1 cellular context compared by ENCODE assay signal in genomic region chr5:123875444-123876264, GRCh38.
A peak's percentile ranks its signal among the peaks of the same experiment; 100 is the strongest.
TF ChIP-seq lines count a peak whose summit lies in the region.

No MANE protein-coding gene starts in this region.

TF ChIP-seq in GM23338, 12 proteins besides CTCF, POLR2A, EP300 and RAD21 (continued from another document):
- TF ChIP-seq ZNF462 (CRISPR knock-in tag; IDR thresholded peaks at IDR 0.05), result peak; percentile 63; the same call in 1 of the 2 replicates
- TF ChIP-seq ZNF331 (CRISPR knock-in tag; IDR thresholded peaks at IDR 0.05; ENCODE audit: low read depth), result 0 out of 2 replicates have a peak, but pooled peaks have one; percentile 30
- TF ChIP-seq POLR2AphosphoS5 (IDR thresholded peaks at IDR 0.05; ENCODE audit: low read depth), result no peak
- TF ChIP-seq JUNB (IDR thresholded peaks at IDR 0.05; ENCODE audit: unreplicated experiment), result no peak
- no peak for TF ChIP-seq STAT1 (IDR thresholded peaks at IDR 0.05; ENCODE audit: unreplicated experiment)
